In the genomic region with DNA sequence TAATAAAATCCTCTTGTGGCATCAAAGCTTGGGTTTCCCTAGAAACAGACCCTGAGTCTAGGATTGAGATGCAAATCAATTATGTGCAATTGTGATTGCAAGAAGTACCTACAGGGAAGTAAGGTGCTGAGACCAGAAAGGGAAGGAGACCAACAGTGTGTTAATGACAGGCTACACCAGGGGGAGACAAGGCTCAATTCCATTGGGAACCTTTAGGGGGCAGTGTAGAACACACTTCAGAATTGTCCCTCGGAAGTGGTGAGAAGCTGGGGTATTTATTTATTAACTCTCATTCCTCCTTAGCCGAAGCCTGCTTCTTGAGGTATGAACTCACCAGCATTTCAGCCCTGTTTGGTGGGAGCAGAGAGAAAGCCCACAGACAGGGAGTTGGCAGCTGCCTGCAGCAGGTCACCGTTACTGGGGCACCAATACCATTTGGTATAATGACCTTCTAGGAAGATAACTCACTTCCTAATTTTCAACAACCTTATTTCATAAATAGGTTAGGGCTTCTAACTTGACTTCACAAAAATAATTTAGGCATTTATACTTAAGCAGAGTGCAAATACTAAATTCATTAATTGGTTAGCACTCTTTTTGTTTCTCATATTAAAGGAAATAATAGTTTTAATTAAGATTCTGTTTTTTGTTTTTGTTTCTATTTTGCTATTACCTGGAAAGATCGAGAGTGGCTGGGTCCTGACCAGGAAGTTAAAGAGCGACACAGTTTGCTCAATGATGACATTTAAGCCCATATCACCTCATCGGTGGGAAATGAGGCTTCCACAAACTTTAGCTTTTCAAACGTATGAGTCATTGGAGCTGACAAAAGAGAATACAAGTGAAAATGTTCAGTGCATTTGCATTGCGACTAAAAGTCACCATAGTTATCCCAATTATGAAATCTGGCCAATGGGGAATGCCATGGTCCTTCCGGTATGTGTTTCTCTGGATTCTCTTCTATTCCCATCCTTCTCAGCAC, we compare ENCODE assay signal across 1 cellular context.
TF ChIP-seq lines count a peak whose summit lies in the region.

No MANE protein-coding gene starts in this region.

TF ChIP-seq in GM12878, 131 proteins besides CTCF, POLR2A, EP300 and RAD21 (continued from another document):
- TF ChIP-seq, protein P1, sequence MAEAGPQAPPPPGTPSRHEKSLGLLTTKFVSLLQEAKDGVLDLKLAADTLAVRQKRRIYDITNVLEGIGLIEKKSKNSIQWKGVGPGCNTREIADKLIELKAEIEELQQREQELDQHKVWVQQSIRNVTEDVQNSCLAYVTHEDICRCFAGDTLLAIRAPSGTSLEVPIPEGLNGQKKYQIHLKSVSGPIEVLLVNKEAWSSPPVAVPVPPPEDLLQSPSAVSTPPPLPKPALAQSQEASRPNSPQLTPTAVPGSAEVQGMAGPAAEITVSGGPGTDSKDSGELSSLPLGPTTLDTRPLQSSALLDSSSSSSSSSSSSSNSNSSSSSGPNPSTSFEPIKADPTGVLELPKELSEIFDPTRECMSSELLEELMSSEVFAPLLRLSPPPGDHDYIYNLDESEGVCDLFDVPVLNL (IDR thresholded peaks at IDR 0.05; ENCODE audit: low read depth, low read length): no peak
